Comparison of ENCODE assay signal across 21 cellular contexts in the genomic region with DNA sequence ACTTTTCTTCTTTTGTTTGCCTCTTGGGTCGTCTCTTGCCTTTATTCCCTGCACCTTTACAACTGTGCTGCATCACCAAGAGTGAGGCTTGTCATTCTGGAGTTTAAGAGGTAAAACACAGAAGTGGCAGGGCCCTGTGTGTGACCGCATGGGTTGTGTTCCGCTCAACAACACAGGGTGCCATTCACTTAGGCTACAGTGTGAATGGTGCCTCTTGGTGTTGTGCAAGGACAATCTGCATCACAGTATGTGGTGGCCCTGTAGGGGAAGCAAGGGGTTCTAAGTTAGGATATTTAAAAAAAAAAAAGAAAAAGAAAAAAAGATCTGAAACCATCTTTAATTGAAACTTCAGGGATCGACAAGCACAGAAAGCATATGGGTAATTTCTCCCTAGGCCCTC. TPM values are rescaled to one million over a fixed set of nuclear protein-coding genes. Genes with fewer than 3 reads are reported as not detected.
DNase-seq lines count a peak whose midpoint lies in the region; ATAC-seq, FAIRE-seq and TF ChIP-seq lines count a peak whose summit lies in the region.
"Had no signal": no experiment of that assay in that cellular context is flagged by ENCODE, and none has a peak within 500 bp of the region (broad histone marks: within the 10 kb centered on the region; RNA-seq: fewer than 3 reads in every experiment).

No MANE protein-coding gene starts in this region.

- H3K36me3 ChIP-seq in left ventricle myocardium inferior = no peaks in the 10 kb centered on the region
- H3K36me3 ChIP-seq in heart left ventricle = no peaks in the 10 kb centered on the region
- no peaks in the 10 kb centered on the region for H3K36me3 ChIP-seq in bronchial epithelial cell (ENCODE audit: control insufficient read depth, insufficient read depth, low read length)
- H3K36me3 ChIP-seq in lower lobe of right lung = no peaks in the 10 kb centered on the region
- H3K36me3 ChIP-seq: BLaER1, HAP-1, thyroid gland had no signal

- TF ChIP-seq CTCF in left ventricle myocardium inferior (IDR thresholded peaks at IDR 0.05; ENCODE audit: borderline replicate concordance) (no peak), heart left ventricle (IDR thresholded peaks at IDR 0.05) (no peak), bronchial epithelial cell (IDR thresholded peaks at IDR 0.05; ENCODE audit: insufficient read depth, low read length, severe bottlenecking) (no peak), lower lobe of right lung (IDR thresholded peaks at IDR 0.05) (no peak)

- intact Hi-C loops in left ventricle myocardium inferior (cut with micrococcal nuclease) (no loop called here), heart left ventricle (cut with DNase I) (no loop called here), lower lobe of right lung (cut with DNase I) (no loop called here)

- peak; percentile 23 for FAIRE-seq in bronchial epithelial cell (lab: Jason Lieb, UNC)
- FAIRE-seq: G401.6 had no signal

- no peaks in the 10 kb centered on the region for H3K9me3 ChIP-seq in left ventricle myocardium inferior (replicated peaks)
- H3K9me3 ChIP-seq in heart left ventricle = no peaks in the 10 kb centered on the region
- H3K9me3 ChIP-seq in lower lobe of right lung = no peaks in the 10 kb centered on the region
- H3K9me3 ChIP-seq: BLaER1, HAP-1, thyroid gland had no signal

- H3K4me1 ChIP-seq in left ventricle myocardium inferior (peaks cover 45% of the 10 kb centered on the region), heart left ventricle (peaks cover 0 to 35% (median 9%) of the 10 kb centered on the region in 12 donors), lower lobe of right lung (no peaks in the 10 kb centered on the region)
- H3K4me1 ChIP-seq: BLaER1, HAP-1 had no signal

- no peak for ATAC-seq in heart left ventricle
- ATAC-seq in lower lobe of right lung = peak; percentile 7 to 25
- ATAC-seq: naive thymus-derived CD4-positive, alpha-beta T cell; stimulated activated naive CD8-positive, alpha-beta T cell treated with anti-CD3 and anti-CD28 coated beads, Interleukin-15, amount 100 ng/mL, for 72 hours had no signal

- 70 to 81% (median 73%) methylated on average over 4 of the region's 4 CpGs for WGBS in heart left ventricle, 4 donors

- TF ChIP-seq POLR2A in heart left ventricle (IDR thresholded peaks at IDR 0.05) = no peak

- DNase-seq in left ventricle myocardium inferior (no peak), heart left ventricle (no peak), bronchial epithelial cell (ENCODE audit: low read depth) (no peak), lower lobe of right lung (no peak), HUDEP-2 (lab: John Stamatoyannopoulos, UW; ENCODE audit: unreplicated experiment in 76 of 76) (no peak), NCI-H1105 (lab: John Stamatoyannopoulos, UW) (no peak), GM03348 (ENCODE audit: low spot score) (no peak), NCI-H1417 (lab: John Stamatoyannopoulos, UW) (no peak)
- DNase-seq: activated CD4-positive, alpha-beta T cell treated with anti-CD3 and anti-CD28 coated beads, Interleukin-2, amount 10 ng/mL, durations not matched to agents 24 days and 14 days; activated gamma-delta T cell; activated naive CD8-positive, alpha-beta T cell treated with anti-CD3 and anti-CD28 coated beads, Interleukin-2, amount 10 ng/mL, durations not matched to agents 7 days and 5 days; activated T-cell treated with anti-CD3 and anti-CD28 coated beads, Interleukin-2, amount 50 U/mL, for 1 hour; naive thymus-derived CD4-positive, alpha-beta T cell; stimulated activated naive CD8-positive, alpha-beta T cell treated with anti-CD3 and anti-CD28 coated beads, Interleukin-15, amount 100 ng/mL, for 72 hours had no signal

- no peaks in the 10 kb centered on the region for H3K27me3 ChIP-seq in left ventricle myocardium inferior (ENCODE audit: low read depth)
- no peaks in the 10 kb centered on the region for H3K27me3 ChIP-seq in heart left ventricle
- H3K27me3 ChIP-seq in bronchial epithelial cell (ENCODE audit: control insufficient read depth, insufficient read depth, low read length) = no peaks in the 10 kb centered on the region
- H3K27me3 ChIP-seq in lower lobe of right lung (ENCODE audit: low read depth) = no peaks in the 10 kb centered on the region
- H3K27me3 ChIP-seq: BLaER1, foreskin keratinocyte, thyroid gland had no signal

- H3K27ac ChIP-seq in left ventricle myocardium inferior (replicated peaks) = peak overlapping the region; percentile 64
- H3K27ac ChIP-seq in heart left ventricle = peak overlapping the region in 5 of 12 donors; percentile 6 to 49 (median 37)
- H3K27ac ChIP-seq in lower lobe of right lung = no peak overlapping the region
- H3K27ac ChIP-seq: BLaER1, foreskin keratinocyte, thyroid gland had no signal

- H3K4me3 ChIP-seq in left ventricle myocardium inferior (no peak overlapping the region), heart left ventricle (no peak overlapping the region), bronchial epithelial cell (ENCODE audit: low read depth, low read length) (no peak overlapping the region), lower lobe of right lung (no peak overlapping the region)
- H3K4me3 ChIP-seq: BLaER1, HAP-1, thyroid gland had no signal

RNA-seq across cellular contexts. Expression of a gene that starts 38.2 kb away (rescaled TPM):
- total RNA-seq in left ventricle myocardium inferior (0.66 TPM), heart left ventricle (1 to 10 TPM in 1 of 9 donors, under 1 TPM in 8; 0.11 to 1.2 (median 0.22) TPM), bronchial epithelial cell (not detected in 2 replicates), lower lobe of right lung (not detected)
- polyA plus RNA-seq in heart left ventricle = under 1 TPM; 0.12 to 0.15 TPM
- total RNA-seq: activated CD4-positive, alpha-beta T cell treated with anti-CD3 and anti-CD28 coated beads, Interleukin-2, amount 10 ng/mL, durations not matched to agents 24 days and 14 days; activated CD8-positive, alpha-beta memory T cell treated with anti-CD3 and anti-CD28 coated beads for 36 hours; activated naive CD8-positive, alpha-beta T cell treated with anti-CD3 and anti-CD28 coated beads, Interleukin-2, amount 10 ng/mL, durations not matched to agents 7 days and 5 days; epithelial cell of proximal tubule; naive thymus-derived CD4-positive, alpha-beta T cell; thyroid gland had no signal
- polyA plus RNA-seq: naive thymus-derived CD4-positive, alpha-beta T cell had no signal

RNA-seq across cellular contexts. Expression of a gene that starts 44.4 kb away (rescaled TPM):
- total RNA-seq in left ventricle myocardium inferior (0.33 TPM), heart left ventricle (1 to 10 TPM in 2 of 9 donors, under 1 TPM in 7; 0.16 to 3.6 (median 0.77) TPM), bronchial epithelial cell (under 0.01 TPM in 1 of 2 replicates, not detected in the other), lower lobe of right lung (0.41 TPM)
- polyA plus RNA-seq in heart left ventricle = under 1 TPM; 0.15 to 0.19 TPM
- total RNA-seq: activated CD4-positive, alpha-beta T cell treated with anti-CD3 and anti-CD28 coated beads, Interleukin-2, amount 10 ng/mL, durations not matched to agents 24 days and 14 days; activated CD8-positive, alpha-beta memory T cell treated with anti-CD3 and anti-CD28 coated beads for 36 hours; activated naive CD8-positive, alpha-beta T cell treated with anti-CD3 and anti-CD28 coated beads, Interleukin-2, amount 10 ng/mL, durations not matched to agents 7 days and 5 days had no signal
- polyA plus RNA-seq: foreskin keratinocyte; naive thymus-derived CD4-positive, alpha-beta T cell had no signal

Comparison
In these comparisons a context has a peak if more than half of its experiments do, and no peak if none do; other contexts are left out.
1. ATAC-seq: peak in lower lobe of right lung (2 of 2); none in heart left ventricle (0 of 4).